ENCODE assay signal across 14 cellular contexts in genomic region chr7:214410-215212, GRCh38. TPM values are rescaled to one million over a fixed set of nuclear protein-coding genes. Genes with fewer than 3 reads are reported as not detected.
DNase-seq lines count a peak whose midpoint lies in the region; ATAC-seq, FAIRE-seq and TF ChIP-seq lines count a peak whose summit lies in the region.
"Had no signal": no experiment of that assay in that cellular context is flagged by ENCODE, and none has a peak within 500 bp of the region (broad histone marks: within the 10 kb centered on the region; RNA-seq: fewer than 3 reads in every experiment).

No MANE protein-coding gene starts in this region.

- WGBS in lower leg skin, 2 donors, result 87% methylated on average over 31 to 36 of the region's 36 CpGs

- peaks cover 54% of the 10 kb centered on the region for H3K79me2 ChIP-seq in astrocyte (ENCODE audit: insufficient read depth, low read length)

- H3K36me3 Mint-ChIP-seq in astrocyte (ENCODE audit: low read depth, unreplicated experiment) (peaks cover 2% of the 10 kb centered on the region), glutamatergic neuron (ENCODE audit: unreplicated experiment) (peaks cover 7% of the 10 kb centered on the region)

- no peak overlapping the region for H2AFZ ChIP-seq in astrocyte (ENCODE audit: low read depth, low read length)

- H3K4me1 Mint-ChIP-seq in astrocyte (ENCODE audit: low read depth, unreplicated experiment), result peaks cover 14% of the 10 kb centered on the region
- H3K4me1 Mint-ChIP-seq in glutamatergic neuron (ENCODE audit: low read depth, unreplicated experiment), result peaks cover 13% of the 10 kb centered on the region
- H3K4me1 Mint-ChIP-seq: stimulated activated naive CD8-positive, alpha-beta T cell treated with anti-CD3 and anti-CD28 coated beads, Interleukin-15, amount 100 ng/mL, for 72 hours had no signal

- in situ Hi-C loops in gastrocnemius medialis (cut with MboI; ENCODE audit: low sequenced_read_pairs in 4 of 4), result no loop called here

- H3K27ac Mint-ChIP-seq in astrocyte (ENCODE audit: unreplicated experiment), result peak overlapping the region; percentile 71
- H3K27ac Mint-ChIP-seq in glutamatergic neuron (ENCODE audit: unreplicated experiment), result peak overlapping the region; percentile 80
- H3K27ac Mint-ChIP-seq: stimulated activated naive CD8-positive, alpha-beta T cell treated with anti-CD3 and anti-CD28 coated beads, Interleukin-15, amount 100 ng/mL, for 72 hours had no signal

- H3K9me3 Mint-ChIP-seq in astrocyte (ENCODE audit: unreplicated experiment) (no peaks in the 10 kb centered on the region), glutamatergic neuron (ENCODE audit: unreplicated experiment) (peaks cover 12% of the 10 kb centered on the region)
- H3K9me3 Mint-ChIP-seq: stimulated activated naive CD8-positive, alpha-beta T cell treated with anti-CD3 and anti-CD28 coated beads, Interleukin-15, amount 100 ng/mL, for 72 hours had no signal

- H3K9me3 ChIP-seq in astrocyte (ENCODE audit: insufficient read depth, low read depth, low read length), result no peaks in the 10 kb centered on the region
- no peaks in the 10 kb centered on the region for H3K9me3 ChIP-seq in gastrocnemius medialis
- H3K9me3 ChIP-seq: ovary had no signal

- TF ChIP-seq CTCF in astrocyte (IDR thresholded peaks at IDR 0.05; ENCODE audit: insufficient read depth, low read depth, low read length) (no peak), glutamatergic neuron (IDR thresholded peaks at IDR 0.05; ENCODE audit: partially characterized antibody, unreplicated experiment) (no peak), gastrocnemius medialis (IDR thresholded peaks at IDR 0.05 in 4 of 5, conservative IDR thresholded peaks at IDR 0.05 in 1 of 5) (no peak), lower leg skin (IDR thresholded peaks at IDR 0.05) (no peak)

- peaks cover 15% of the 10 kb centered on the region for H3K4me1 ChIP-seq in astrocyte (ENCODE audit: insufficient read depth, low read length)
- peaks cover 14 to 28% of the 10 kb centered on the region in 2 donors for H3K4me1 ChIP-seq in gastrocnemius medialis

- H3K36me3 ChIP-seq in astrocyte (ENCODE audit: insufficient read depth, low read length), result no peaks in the 10 kb centered on the region
- H3K36me3 ChIP-seq in gastrocnemius medialis, result peaks cover 0 to 11% of the 10 kb centered on the region in 2 donors
- H3K36me3 ChIP-seq: ovary had no signal

- peak overlapping the region; percentile 38 for H3K27ac ChIP-seq in astrocyte (ENCODE audit: low read depth, low read length)
- peak overlapping the region; percentile 13 to 62 (median 56) for H3K27ac ChIP-seq in gastrocnemius medialis
- H3K27ac ChIP-seq: ovary had no signal

- H3K27me3 ChIP-seq in astrocyte (ENCODE audit: insufficient read depth, low read length), result no peaks in the 10 kb centered on the region
- no peaks in the 10 kb centered on the region for H3K27me3 ChIP-seq in gastrocnemius medialis
- H3K27me3 ChIP-seq: ovary had no signal

- peaks cover 2% of the 10 kb centered on the region for H3K27me3 Mint-ChIP-seq in astrocyte (ENCODE audit: low read depth, unreplicated experiment)
- H3K27me3 Mint-ChIP-seq in glutamatergic neuron (ENCODE audit: unreplicated experiment), result peaks cover 31% of the 10 kb centered on the region
- H3K27me3 Mint-ChIP-seq: stimulated activated naive CD8-positive, alpha-beta T cell treated with anti-CD3 and anti-CD28 coated beads, Interleukin-15, amount 100 ng/mL, for 72 hours had no signal

- ATAC-seq in gastrocnemius medialis, result peak; percentile 33 to 53
- ATAC-seq: GM12878; stimulated activated naive CD8-positive, alpha-beta T cell treated with anti-CD3 and anti-CD28 coated beads, Interleukin-15, amount 100 ng/mL, for 72 hours had no signal

- FAIRE-seq in astrocyte (lab: Jason Lieb, UNC), result no peak
- FAIRE-seq: GM12878 had no signal

- H3K9ac ChIP-seq in astrocyte (ENCODE audit: low read length), result no peak overlapping the region

- H4K20me1 ChIP-seq in astrocyte (ENCODE audit: insufficient read depth, low read length), result peaks cover 86% of the 10 kb centered on the region

- intact Hi-C loops in gastrocnemius medialis (cut with DNase I; ENCODE audit: low total_unique reads) (no loop called here), lower leg skin (cut with DNase I; ENCODE audit: low total_unique reads) (no loop called here)

- peak overlapping the region; percentile 61 for H3K4me2 ChIP-seq in astrocyte (ENCODE audit: low read length)

- DNase-seq in H4 (ENCODE audit: low spot score), result peak; percentile 75
- DNase-seq in astrocyte (ENCODE audit: low read depth), result peak; percentile 85
- no peak for DNase-seq in glutamatergic neuron
- DNase-seq in gastrocnemius medialis, result no peak
- DNase-seq in NCI-H1436 treated with DMSO at 0.1 percent for 48 hours (lab: John Stamatoyannopoulos, UW), result no peak
- DNase-seq in lower leg skin (ENCODE audit: low spot score in 2 of 2), result no peak
- no peak for DNase-seq in NCI-H446 treated with DMSO at 0.1 percent for 48 hours (lab: John Stamatoyannopoulos, UW)
- no peak for DNase-seq in NCI-H510A treated with DMSO at 0.1 percent for 48 hours (lab: John Stamatoyannopoulos, UW)
- DNase-seq: activated CD8-positive, alpha-beta memory T cell treated with anti-CD3 and anti-CD28 coated beads, Interleukin-2, amount 50 U/mL, for 48 hours; erythroblast; ovary; stimulated activated CD4-positive, alpha-beta T cell treated with anti-CD3 and anti-CD28 coated beads, Interleukin-4, amount 100 ng/mL, for 1 hour; stimulated activated naive CD8-positive, alpha-beta T cell treated with anti-CD3 and anti-CD28 coated beads, Interleukin-15, amount 100 ng/mL, for 72 hours had no signal

- TF ChIP-seq POLR2A in gastrocnemius medialis (IDR thresholded peaks at IDR 0.05) (no peak), lower leg skin (IDR thresholded peaks at IDR 0.05) (no peak)

- H3K4me3 ChIP-seq in astrocyte (ENCODE audit: insufficient read depth, low read depth, low read length) (no peak overlapping the region), gastrocnemius medialis (no peak overlapping the region), lower leg skin (ENCODE audit: low read depth, poor library complexity, severe bottlenecking) (no peak overlapping the region)
- H3K4me3 ChIP-seq: GM12878, ovary had no signal

- H3K4me3 Mint-ChIP-seq in astrocyte (ENCODE audit: unreplicated experiment), result no peak overlapping the region
- H3K4me3 Mint-ChIP-seq in glutamatergic neuron (ENCODE audit: unreplicated experiment), result no peak overlapping the region
- H3K4me3 Mint-ChIP-seq: stimulated activated naive CD8-positive, alpha-beta T cell treated with anti-CD3 and anti-CD28 coated beads, Interleukin-15, amount 100 ng/mL, for 72 hours had no signal

RNA-seq across cellular contexts. Expression of gene FAM20C, which starts 22.2 kb away (rescaled TPM):
- 132 and 164 TPM in 2 replicates for total RNA-seq in H4 (2014; rRNA removed; shearing (Covaris generic))
- total RNA-seq in astrocyte (10.0 and 10.6 TPM in 2 replicates), glutamatergic neuron (ENCODE audit: unreplicated experiment) (199 TPM), gastrocnemius medialis (10 to 100 TPM in 3 of 4 donors, 1 to 10 TPM in 1; 9.6 to 35.3 (median 18.6) TPM), lower leg skin (10 to 100 TPM; 17.3 to 20.7 (median 19.8) TPM)

Comparison
In these comparisons a context has a peak if more than half of its experiments do, and no peak if none do; other contexts are left out.
1. DNase-seq: peak in H4 (single experiment) and astrocyte (single experiment); none in glutamatergic neuron (single experiment), gastrocnemius medialis (0 of 2), NCI-H1436 treated with DMSO at 0.1 percent for 48 hours (single experiment), lower leg skin (0 of 2), NCI-H446 treated with DMSO at 0.1 percent for 48 hours (single experiment) and NCI-H510A treated with DMSO at 0.1 percent for 48 hours (single experiment).